Comparison of ENCODE assay signal across 1 cellular context in the genomic region with DNA sequence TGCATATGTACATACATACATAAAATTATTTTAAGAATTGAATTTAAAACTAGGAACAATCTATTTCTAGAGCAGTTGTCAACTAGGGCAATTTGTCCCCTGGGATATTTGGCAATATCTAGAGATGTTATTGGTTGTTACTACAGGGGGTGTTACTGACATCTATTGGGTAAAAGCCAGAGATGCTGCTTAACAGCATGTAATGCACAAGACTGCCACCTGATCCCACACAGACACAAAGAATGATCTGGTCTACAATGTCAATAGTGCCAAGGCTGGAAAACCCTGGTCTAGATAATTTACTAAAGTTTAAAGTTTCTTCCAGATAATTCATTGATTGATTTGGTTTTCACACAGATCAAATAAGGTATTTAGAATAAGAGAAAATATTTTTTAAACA.
TF ChIP-seq lines count a peak whose summit lies in the region.

No MANE protein-coding gene starts in this region.

TF ChIP-seq in H1, 55 proteins besides CTCF, POLR2A, EP300 and RAD21 (continued from another document):
- TF ChIP-seq TCF12 (IDR thresholded peaks at IDR 0.05; ENCODE audit: low read depth, low read length): no peak
- no peak for TF ChIP-seq HDAC2 (IDR thresholded peaks at IDR 0.05; ENCODE audit: borderline replicate concordance in 1 of 2, low read depth in 2 of 2, low read length in 2 of 2)
- TF ChIP-seq GTF2F1 (IDR thresholded peaks at IDR 0.05; ENCODE audit: borderline replicate concordance, low read depth, low read length): no peak
- no peak for TF ChIP-seq SP4 (IDR thresholded peaks at IDR 0.05; ENCODE audit: low read length)
